Comparison of ENCODE assay signal across 8 cellular contexts in the genomic region with DNA sequence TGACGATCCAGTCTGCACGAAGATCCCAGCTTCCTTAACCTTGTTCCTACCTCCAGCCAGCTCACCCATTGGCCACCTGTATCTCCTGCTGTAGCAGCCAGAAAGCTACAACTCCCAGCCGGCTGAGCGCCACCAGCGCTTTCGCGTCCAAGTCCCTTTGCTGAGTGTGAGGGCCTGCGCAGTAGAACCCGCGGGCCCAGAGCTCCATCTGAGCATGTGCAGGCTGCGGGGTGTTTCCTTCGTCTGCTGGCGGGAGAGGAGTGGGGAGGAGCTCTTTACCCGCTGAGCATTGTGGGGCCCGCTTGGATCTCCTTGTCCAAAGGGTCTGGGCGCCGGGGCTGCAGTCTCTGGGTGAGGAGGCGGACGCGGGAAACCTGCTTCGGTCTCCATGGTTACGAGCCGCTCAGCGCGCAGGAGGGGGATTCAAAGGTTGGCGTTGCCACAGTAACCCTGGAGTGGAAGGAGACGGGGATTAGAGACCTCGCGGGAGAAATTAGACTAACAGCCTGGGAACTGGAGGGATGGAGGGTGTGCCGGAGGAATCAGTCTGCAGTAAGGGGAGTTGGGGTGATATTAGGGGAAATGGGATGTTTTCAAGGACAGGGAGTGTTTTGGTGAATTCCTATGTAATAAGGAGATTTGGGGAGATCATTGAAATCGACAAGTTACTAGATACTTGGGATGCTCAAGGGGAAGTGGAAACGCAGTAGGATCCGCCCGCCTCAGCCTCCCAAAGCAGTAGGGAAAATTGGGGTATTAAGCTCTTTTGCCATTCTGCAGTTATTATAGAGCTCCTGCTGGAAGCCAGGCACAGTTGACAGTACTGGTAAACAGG. TPM values are rescaled to one million over a fixed set of nuclear protein-coding genes. Genes with fewer than 3 reads are reported as not detected.
DNase-seq lines count a peak whose midpoint lies in the region; ATAC-seq, FAIRE-seq and TF ChIP-seq lines count a peak whose summit lies in the region.

No MANE protein-coding gene starts in this region.

- FAIRE-seq in islet of Langerhans (lab: Jason Lieb, UNC) = peak; percentile 86

- peaks cover 8% of the 10 kb centered on the region for H3K36me3 Mint-ChIP-seq in activated B cell treated with CpG ODN at 0.5 μM for 24 hours (ENCODE audit: low read depth)

- ATAC-seq in GM19023 (IDR thresholded peaks at IDR 0.05; ENCODE audit: unreplicated experiment) = peak; percentile 94
- ATAC-seq in HG03175 (IDR thresholded peaks at IDR 0.05; ENCODE audit: unreplicated experiment) = peak; percentile 94
- ATAC-seq in activated B cell treated with CpG ODN at 0.5 μM for 24 hours (ENCODE audit: low read depth) = peak; percentile 100

- H3K27ac Mint-ChIP-seq in activated B cell treated with CpG ODN at 0.5 μM for 24 hours = no peak overlapping the region

- H3K9me3 Mint-ChIP-seq in activated B cell treated with CpG ODN at 0.5 μM for 24 hours = no peaks in the 10 kb centered on the region

- H3K4me1 Mint-ChIP-seq in activated B cell treated with CpG ODN at 0.5 μM for 24 hours = peaks cover 6% of the 10 kb centered on the region

- DNase-seq in AG08396 (ENCODE audit: low spot score) = peak; percentile 96
- peak; percentile 97 for DNase-seq in NCI-H226
- DNase-seq in activated B cell treated with CpG ODN at 0.5 μM for 24 hours = peak; percentile 79
- DNase-seq in cerebellar cortex (ENCODE audit: low spot score) = peak; percentile 99
- DNase-seq in stimulated activated CD4-positive, alpha-beta T cell treated with anti-CD3 and anti-CD28 coated beads, Interleukin-12 subunit alpha, Interleukin-12 subunit beta, amount 100 ng/mL, for 24 hours (ENCODE audit: low read depth in 2 of 2) = peak; percentile 86 to 91

- intact Hi-C loops in activated B cell treated with CpG ODN at 0.5 μM for 24 hours (cut with micrococcal nuclease) = loop anchor here (1.0 to 5.0 kb wide), 3 partner anchors 34 to 403 kb away; a partner anchor contains a TSS

- TF ChIP-seq CTCF in activated B cell treated with CpG ODN at 0.5 μM for 24 hours (IDR thresholded peaks at IDR 0.05) = no peak

- POLR2A ChIA-PET in activated B cell treated with CpG ODN at 0.5 μM for 24 hours (lab: Charles Lee) = interaction anchor here (0.6 to 4.1 kb wide), 21 partner anchors 10 to 415 kb away, joined by 3 to 28 read pairs (median 5); a partner anchor contains a TSS

- CTCF ChIA-PET in activated B cell treated with CpG ODN at 0.5 μM for 24 hours (lab: Charles Lee) = interaction anchor here (0.6 to 3.7 kb wide), 10 partner anchors 10 to 547 kb away, joined by 3 to 20 read pairs (median 4); no protein-coding TSS in a partner anchor

- no peak overlapping the region for H3K4me3 Mint-ChIP-seq in activated B cell treated with CpG ODN at 0.5 μM for 24 hours

- H3K27me3 Mint-ChIP-seq in activated B cell treated with CpG ODN at 0.5 μM for 24 hours = no peaks in the 10 kb centered on the region

RNA-seq across cellular contexts. Expression of a gene that starts 33.5 kb away (rescaled TPM):
- total RNA-seq in activated B cell treated with CpG ODN at 0.5 μM for 24 hours = 5.7 and 8.6 TPM in 2 replicates

RNA-seq across cellular contexts. Expression of a gene that starts 33.9 kb away (rescaled TPM):
- 41.8 and 42.9 TPM in 2 replicates for total RNA-seq in activated B cell treated with CpG ODN at 0.5 μM for 24 hours

RNA-seq across cellular contexts. Expression of a gene that starts 51.7 kb away (rescaled TPM):
- 103 and 109 TPM in 2 replicates for total RNA-seq in activated B cell treated with CpG ODN at 0.5 μM for 24 hours

Comparison
In these comparisons a context has a peak if more than half of its experiments do, and no peak if none do; other contexts are left out.
1. Peak in every context shown above with its lines: DNase-seq and ATAC-seq.